Comparison of ENCODE assay signal across 1 cellular context in the genomic region with DNA sequence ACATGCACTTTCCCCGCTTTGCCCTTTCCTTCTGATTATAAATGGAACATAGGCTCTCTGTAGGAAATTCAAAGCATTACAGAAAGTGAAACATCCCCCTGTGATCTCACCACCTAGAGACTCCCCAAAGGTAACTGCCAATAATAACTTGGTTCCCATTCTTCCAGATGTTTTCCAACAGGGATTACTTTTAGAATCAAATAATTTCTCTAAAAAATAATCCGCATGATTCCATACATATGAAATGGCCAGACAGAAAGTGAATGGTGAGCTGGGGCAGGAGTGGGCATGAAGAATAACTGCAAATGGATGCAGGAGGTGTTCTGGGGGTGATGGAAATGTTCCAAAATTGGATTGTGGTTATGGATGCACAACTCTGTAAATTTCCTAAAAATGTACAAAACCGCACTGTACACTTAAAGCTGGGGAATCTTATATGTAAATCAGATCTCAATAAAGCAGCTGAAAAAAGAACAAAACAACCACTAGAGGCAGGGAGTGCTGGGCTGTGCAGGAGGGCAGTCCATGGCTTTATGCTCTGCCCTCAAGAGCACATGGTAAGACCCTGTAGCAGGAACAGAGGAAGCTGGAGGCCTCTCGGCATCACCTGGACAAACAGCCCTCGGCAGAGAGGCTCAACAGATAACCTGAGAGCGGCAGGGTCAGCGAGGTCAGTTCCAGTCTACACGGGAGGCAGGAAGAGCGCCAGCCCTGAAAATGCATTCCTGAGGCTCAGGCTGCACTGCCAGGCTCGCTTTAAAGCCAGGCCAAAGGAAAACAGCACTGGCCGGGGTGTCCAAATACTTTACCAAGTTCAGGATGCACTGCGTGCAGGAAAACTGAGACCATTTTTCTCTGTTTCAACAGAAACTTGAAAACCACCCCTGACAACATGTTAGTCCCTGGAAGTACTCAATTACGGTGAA.
TF ChIP-seq lines count a peak whose summit lies in the region.

No MANE protein-coding gene starts in this region.

TF ChIP-seq in SK-N-SH, 30 proteins besides CTCF, POLR2A, EP300 and RAD21 (continued from another document):
- TF ChIP-seq CHD2 (IDR thresholded peaks at IDR 0.05; ENCODE audit: low read length, partially characterized antibody), result no peak
- TF ChIP-seq YY1 (IDR thresholded peaks at IDR 0.05; ENCODE audit: low read depth), result no peak
- TF ChIP-seq MAX (IDR thresholded peaks at IDR 0.05; ENCODE audit: low read depth), result peak; percentile 72
- TF ChIP-seq IRF3 (IDR thresholded peaks at IDR 0.05; ENCODE audit: low read depth, low read length), result no peak
- TF ChIP-seq, protein P1, sequence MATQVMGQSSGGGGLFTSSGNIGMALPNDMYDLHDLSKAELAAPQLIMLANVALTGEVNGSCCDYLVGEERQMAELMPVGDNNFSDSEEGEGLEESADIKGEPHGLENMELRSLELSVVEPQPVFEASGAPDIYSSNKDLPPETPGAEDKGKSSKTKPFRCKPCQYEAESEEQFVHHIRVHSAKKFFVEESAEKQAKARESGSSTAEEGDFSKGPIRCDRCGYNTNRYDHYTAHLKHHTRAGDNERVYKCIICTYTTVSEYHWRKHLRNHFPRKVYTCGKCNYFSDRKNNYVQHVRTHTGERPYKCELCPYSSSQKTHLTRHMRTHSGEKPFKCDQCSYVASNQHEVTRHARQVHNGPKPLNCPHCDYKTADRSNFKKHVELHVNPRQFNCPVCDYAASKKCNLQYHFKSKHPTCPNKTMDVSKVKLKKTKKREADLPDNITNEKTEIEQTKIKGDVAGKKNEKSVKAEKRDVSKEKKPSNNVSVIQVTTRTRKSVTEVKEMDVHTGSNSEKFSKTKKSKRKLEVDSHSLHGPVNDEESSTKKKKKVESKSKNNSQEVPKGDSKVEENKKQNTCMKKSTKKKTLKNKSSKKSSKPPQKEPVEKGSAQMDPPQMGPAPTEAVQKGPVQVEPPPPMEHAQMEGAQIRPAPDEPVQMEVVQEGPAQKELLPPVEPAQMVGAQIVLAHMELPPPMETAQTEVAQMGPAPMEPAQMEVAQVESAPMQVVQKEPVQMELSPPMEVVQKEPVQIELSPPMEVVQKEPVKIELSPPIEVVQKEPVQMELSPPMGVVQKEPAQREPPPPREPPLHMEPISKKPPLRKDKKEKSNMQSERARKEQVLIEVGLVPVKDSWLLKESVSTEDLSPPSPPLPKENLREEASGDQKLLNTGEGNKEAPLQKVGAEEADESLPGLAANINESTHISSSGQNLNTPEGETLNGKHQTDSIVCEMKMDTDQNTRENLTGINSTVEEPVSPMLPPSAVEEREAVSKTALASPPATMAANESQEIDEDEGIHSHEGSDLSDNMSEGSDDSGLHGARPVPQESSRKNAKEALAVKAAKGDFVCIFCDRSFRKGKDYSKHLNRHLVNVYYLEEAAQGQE (IDR thresholded peaks at IDR 0.05; ENCODE audit: low read depth, low read length), result no peak
- peak; percentile 66 for TF ChIP-seq MXI1 (IDR thresholded peaks at IDR 0.05; ENCODE audit: low read depth, low read length)
